17 cellular contexts compared by ENCODE assay signal in genomic region chr2:178627401-178627800, GRCh38.
DNase-seq lines count a peak whose midpoint lies in the region; ATAC-seq, FAIRE-seq and TF ChIP-seq lines count a peak whose summit lies in the region.
"Had no signal": no experiment of that assay in that cellular context is flagged by ENCODE, and none has a peak within 500 bp of the region (broad histone marks: within the 10 kb centered on the region; RNA-seq: fewer than 3 reads in every experiment).

No MANE protein-coding gene starts in this region.

- peak overlapping the region in 7 of 10 donors; percentile 13 to 81 (median 73) for H3K27ac ChIP-seq in heart right ventricle
- no peak overlapping the region for H3K27ac ChIP-seq in H1 (ENCODE audit: low read depth, low read length)
- H3K27ac ChIP-seq in iPS-18a (ENCODE audit: low read length): peak overlapping the region; percentile 18
- H3K27ac ChIP-seq in gastrocnemius medialis: peak overlapping the region in 3 of 4 donors; percentile 37 to 60 (median 55)
- H3K27ac ChIP-seq: BLaER1 treated with 17β-estradiol and CSF1 and Interleukin-3, amounts not matched to agents 10 nM and 100 nM had no signal

- H4K91ac ChIP-seq in H1 (replicated peaks; ENCODE audit: insufficient read length, low read length): no peak overlapping the region

- CTCF ChIA-PET in H1 (lab: Charles Lee; ENCODE audit: partially characterized antibody): no interaction called here

- H2BK120ac ChIP-seq in H1 (replicated peaks; ENCODE audit: low read depth, low read length): no peak overlapping the region

- no peak overlapping the region for H3K23ac ChIP-seq in H1 (ENCODE audit: insufficient read length)

- TF ChIP-seq CTCF in heart right ventricle (IDR thresholded peaks at IDR 0.05) (no peak), H1 (IDR thresholded peaks at IDR 0.05; ENCODE audit: control extremely low read depth in 1 of 3, insufficient read depth in 1 of 3, low read depth in 1 of 3, low read length in 3 of 3) (no peak), gastrocnemius medialis (IDR thresholded peaks at IDR 0.05 in 4 of 5, conservative IDR thresholded peaks at IDR 0.05 in 1 of 5) (no peak)

- peak overlapping the region; percentile 21 for H4K5ac ChIP-seq in H1 (ENCODE audit: insufficient read length, low read depth, low read length)

- H3K36me3 ChIP-seq in heart right ventricle: peaks cover 0 to 93% (median 25%) of the 10 kb centered on the region in 9 donors
- H3K36me3 ChIP-seq in H1 (ENCODE audit: control insufficient read depth in 2 of 4, insufficient read depth in 4 of 4, low read length in 3 of 4): peaks cover 0 to 2% (median 0%) of the 10 kb centered on the region in 4 experiments; a peak in 1 of 8 replicates
- H3K36me3 ChIP-seq in iPS-18a (ENCODE audit: control insufficient read depth, low read depth, low read length): no peaks in the 10 kb centered on the region
- peaks cover 8 to 100% of the 10 kb centered on the region in 2 donors for H3K36me3 ChIP-seq in gastrocnemius medialis
- H3K36me3 ChIP-seq: BLaER1 treated with 17β-estradiol and CSF1 and Interleukin-3, amounts not matched to agents 10 nM and 100 nM had no signal

- H2AFZ ChIP-seq in H1 (ENCODE audit: low read length): no peak overlapping the region

- no peaks in the 10 kb centered on the region for H3K23me2 ChIP-seq in H1 (ENCODE audit: low read depth, low read length)

- FAIRE-seq in H1 (lab: Jason Lieb, UNC): no peak
- FAIRE-seq: GM12878, HepG2 had no signal

- H3K9me3 ChIP-seq in heart right ventricle (no peaks in the 10 kb centered on the region), H1 (ENCODE audit: insufficient read depth in 2 of 2, low read depth in 1 of 2, low read length in 1 of 2) (no peaks in the 10 kb centered on the region), iPS-18a (ENCODE audit: control insufficient read depth, low read depth, low read length) (no peaks in the 10 kb centered on the region), gastrocnemius medialis (no peaks in the 10 kb centered on the region)
- H3K9me3 ChIP-seq: BLaER1 treated with 17β-estradiol and CSF1 and Interleukin-3, amounts not matched to agents 10 nM and 100 nM had no signal

- POLR2A ChIA-PET in H1 (lab: Charles Lee; ENCODE audit: partially characterized antibody): no interaction called here

- no peak overlapping the region for H2AK5ac ChIP-seq in H1 (ENCODE audit: low read depth, low read length)

- ATAC-seq in heart right ventricle (no peak), gastrocnemius medialis (no peak), HG02571 (IDR thresholded peaks at IDR 0.05; ENCODE audit: unreplicated experiment) (no peak), GM21515 (IDR thresholded peaks at IDR 0.05; ENCODE audit: unreplicated experiment) (no peak)
- ATAC-seq: CD8-positive, alpha-beta T cell; GM12878; HepG2 had no signal

- no peak for TF ChIP-seq EP300 in H1 (IDR thresholded peaks at IDR 0.05; ENCODE audit: borderline replicate concordance in 1 of 2, low read depth in 2 of 2, low read length in 2 of 2)

- DNase-seq in heart right ventricle (no peak), cardiac septum (ENCODE audit: low spot score) (no peak), H1 (ENCODE audit: low read depth in 1 of 2, low spot score in 2 of 2) (no peak), gastrocnemius medialis (no peak), HuH-7.5 (ENCODE audit: low spot score) (no peak)
- DNase-seq: Calu3; CD8-positive, alpha-beta T cell; DMS79 treated with DMSO at 0.1 percent for 48 hours; GF-D8; GOT3; H9 had no signal

- H2BK5ac ChIP-seq in H1 (ENCODE audit: low read depth, low read length): no peak overlapping the region

- WGBS in heart right ventricle, 2 donors: 49 to 55% methylated on average over 1 of the region's 1 CpG
- 72% methylated on average over 1 of the region's 1 CpG; no CpG with 5 or more reads in 1 of the 2 experiments for WGBS in H1 (ENCODE audit: extremely low coverage in 1 of 2, insufficient coverage in 1 of 2, insufficient read length in 1 of 2, insufficient replicate concordance in 2 of 2, low coverage in 1 of 2, low lambda C conversion rate in 2 of 2, missing lambda C conversion rate in 1 of 2), 2 experiments

- H3K4me1 ChIP-seq in heart right ventricle (peaks cover 0 to 80% (median 15%) of the 10 kb centered on the region in 9 donors), H1 (replicated peaks in 1 of 4; ENCODE audit: control insufficient read depth in 3 of 4, insufficient read depth in 4 of 4, low read length in 3 of 4) (no peaks in the 10 kb centered on the region), iPS-18a (ENCODE audit: control insufficient read depth, low read depth, low read length) (peaks cover 10% of the 10 kb centered on the region), gastrocnemius medialis (peaks cover 51 to 57% of the 10 kb centered on the region in 2 donors)
- H3K4me1 ChIP-seq: BLaER1 treated with 17β-estradiol and CSF1 and Interleukin-3, amounts not matched to agents 10 nM and 100 nM had no signal

- H2BK15ac ChIP-seq in H1 (ENCODE audit: low read length): no peak overlapping the region

- H3K56ac ChIP-seq in H1 (replicated peaks; ENCODE audit: insufficient read length, low read depth, low read length): no peak overlapping the region

- no peaks in the 10 kb centered on the region for H3K79me2 ChIP-seq in H1 (ENCODE audit: control insufficient read depth in 1 of 2, insufficient read depth in 2 of 2, low read length in 2 of 2)

- H2BK20ac ChIP-seq in H1 (ENCODE audit: low read length): no peak overlapping the region

- H3K14ac ChIP-seq in H1 (ENCODE audit: insufficient read length): no peak overlapping the region

- H3K4me2 ChIP-seq in H1 (ENCODE audit: insufficient read depth in 1 of 2, low read depth in 2 of 2, low read length in 2 of 2): no peak overlapping the region
- H3K4me2 ChIP-seq: BLaER1 treated with 17β-estradiol and CSF1 and Interleukin-3, amounts not matched to agents 10 nM and 100 nM had no signal

- H3K9ac ChIP-seq in H1 (replicated peaks in 1 of 4; ENCODE audit: extremely low read depth in 1 of 4, low read depth in 3 of 4, low read length in 3 of 4): no peak overlapping the region
- H3K9ac ChIP-seq in iPS-18a (ENCODE audit: low read length): no peak overlapping the region
- H3K9ac ChIP-seq: BLaER1 treated with 17β-estradiol and CSF1 and Interleukin-3, amounts not matched to agents 10 nM and 100 nM had no signal

- no peak overlapping the region for H4K8ac ChIP-seq in H1 (ENCODE audit: extremely low read depth, insufficient read depth, low read length)

- TF ChIP-seq RAD21 in H1 (IDR thresholded peaks at IDR 0.05 in 1 of 2, conservative IDR thresholded peaks at IDR 0.05 in 1 of 2; ENCODE audit: low read depth in 2 of 2, low read length in 2 of 2): no peak

- no peaks in the 10 kb centered on the region for H3K27me3 ChIP-seq in heart right ventricle
- no peaks in the 10 kb centered on the region for H3K27me3 ChIP-seq in H1 (replicated peaks in 1 of 4; ENCODE audit: control insufficient read depth in 3 of 4, extremely low read depth in 1 of 4, insufficient read depth in 3 of 4, low read length in 3 of 4)
- no peaks in the 10 kb centered on the region for H3K27me3 ChIP-seq in iPS-18a (ENCODE audit: control insufficient read depth, insufficient read depth, low read length)
- H3K27me3 ChIP-seq in gastrocnemius medialis: no peaks in the 10 kb centered on the region
- H3K27me3 ChIP-seq: BLaER1 treated with 17β-estradiol and CSF1 and Interleukin-3, amounts not matched to agents 10 nM and 100 nM had no signal

- in situ Hi-C loops in gastrocnemius medialis (cut with MboI; ENCODE audit: low sequenced_read_pairs in 4 of 4): no loop called here

- no peaks in the 10 kb centered on the region for H4K20me1 ChIP-seq in H1 (replicated peaks in 1 of 2; ENCODE audit: control insufficient read depth in 1 of 2, insufficient read depth in 2 of 2, low read length in 2 of 2)
- H4K20me1 ChIP-seq: BLaER1 treated with 17β-estradiol and CSF1 and Interleukin-3, amounts not matched to agents 10 nM and 100 nM had no signal

- no peaks in the 10 kb centered on the region for H3K79me1 ChIP-seq in H1 (ENCODE audit: low read depth, low read length)

- H3K18ac ChIP-seq in H1 (ENCODE audit: extremely low read depth, low read length): no peak overlapping the region

- TF ChIP-seq POLR2A in H1 (IDR thresholded peaks at IDR 0.05; ENCODE audit: control extremely low read depth in 1 of 2, low read depth in 2 of 2, low read length in 2 of 2): no peak
- TF ChIP-seq POLR2A in gastrocnemius medialis (IDR thresholded peaks at IDR 0.05): no peak

- H2BK12ac ChIP-seq in H1 (ENCODE audit: low read depth, low read length): no peak overlapping the region

- intact Hi-C loops in heart right ventricle (cut with DNase I) (no loop called here), cardiac septum (cut with DNase I) (no loop called here), gastrocnemius medialis (cut with DNase I; ENCODE audit: low total_unique reads) (no loop called here)

- peak overlapping the region in 8 of 10 donors; percentile 8 to 44 (median 34) for H3K4me3 ChIP-seq in heart right ventricle
- peak overlapping the region in 1 of 4 experiments; percentile 22; a peak in 1 of 8 replicates for H3K4me3 ChIP-seq in H1 (ENCODE audit: extremely low read depth in 1 of 4, insufficient read depth in 2 of 4, low read depth in 3 of 4, low read length in 4 of 4)
- no peak overlapping the region for H3K4me3 ChIP-seq in iPS-18a (ENCODE audit: low read length)
- H3K4me3 ChIP-seq in gastrocnemius medialis: no peak overlapping the region
- H3K4me3 ChIP-seq: BLaER1 treated with 17β-estradiol and CSF1 and Interleukin-3, amounts not matched to agents 10 nM and 100 nM; GM12878 had no signal

- no peak overlapping the region for H3K4ac ChIP-seq in H1 (replicated peaks; ENCODE audit: insufficient read length, low read depth, low read length)

TF ChIP-seq in H1, 55 proteins besides CTCF, POLR2A, EP300 and RAD21 (continues in another document):
- TF ChIP-seq CTBP2 (IDR thresholded peaks at IDR 0.05; ENCODE audit: borderline replicate concordance, insufficient read depth, insufficient read length, low read length): no peak

Comparison
In these comparisons a context has a peak if more than half of its experiments do, and no peak if none do; other contexts are left out.
1. H3K4me3 ChIP-seq: peak in heart right ventricle (8 of 10); none in iPS-18a (single experiment) and gastrocnemius medialis (0 of 4).